Comparison of ENCODE assay signal across 9 cellular contexts in the genomic region with DNA sequence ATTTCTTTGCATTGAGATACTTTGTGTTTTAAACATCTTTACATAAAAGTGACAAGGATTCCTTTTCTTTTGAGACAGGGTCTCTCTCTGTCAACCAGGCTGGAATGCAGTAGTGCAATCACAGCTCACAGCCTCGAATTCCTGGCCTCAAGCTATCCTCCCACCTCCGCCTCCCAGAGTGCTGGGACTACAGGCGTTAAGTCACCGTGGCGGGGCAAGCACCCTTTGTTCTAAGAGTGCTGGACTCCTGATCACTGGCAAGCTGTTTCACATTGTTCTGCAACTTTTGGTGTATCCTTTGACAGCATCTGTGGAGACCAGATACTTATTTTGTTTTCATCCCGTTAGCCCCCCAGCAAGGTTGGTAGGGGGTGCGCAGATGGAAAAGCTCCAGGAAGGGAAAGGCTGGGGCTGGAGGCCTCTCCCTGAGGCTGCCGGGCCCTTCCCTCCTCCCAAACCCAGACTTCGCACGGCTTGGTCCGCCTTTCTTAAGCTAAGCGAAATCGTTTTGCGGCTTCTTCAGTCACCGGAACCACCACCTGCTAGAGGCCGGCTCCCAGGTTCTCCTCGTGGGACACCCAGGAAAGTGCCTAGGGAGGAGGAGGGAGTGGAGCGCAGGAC. TPM values are rescaled to one million over a fixed set of nuclear protein-coding genes. Genes with fewer than 3 reads are reported as not detected.
A peak's percentile ranks its signal among the peaks of the same experiment; 100 is the strongest.
DNase-seq lines count a peak whose midpoint lies in the region; ATAC-seq, FAIRE-seq and TF ChIP-seq lines count a peak whose summit lies in the region.
"Had no signal": no experiment of that assay in that cellular context is flagged by ENCODE, and none has a peak within 500 bp of the region (broad histone marks: within the 10 kb centered on the region; RNA-seq: fewer than 3 reads in every experiment).

No MANE protein-coding gene starts in this region.

- no peak for DNase-seq in activated CD4-positive, alpha-beta memory T cell treated with anti-CD3 and anti-CD28 coated beads for 36 hours
- DNase-seq in glutamatergic neuron (no peak), psoas muscle (no peak), cortex of kidney (lab: John Stamatoyannopoulos, UW) (no peak), GM12891 (ENCODE audit: insufficient read length, low spot score) (no peak)
- DNase-seq: NCI-H2081 had no signal

- H3K9me3 ChIP-seq in psoas muscle = no peaks in the 10 kb centered on the region

- peaks cover 14% of the 10 kb centered on the region for H3K4me1 Mint-ChIP-seq in activated CD4-positive, alpha-beta memory T cell treated with anti-CD3 and anti-CD28 coated beads for 36 hours (ENCODE audit: low read depth)
- H3K4me1 Mint-ChIP-seq in glutamatergic neuron (ENCODE audit: low read depth, unreplicated experiment) = peaks cover 14% of the 10 kb centered on the region

- H3K27me3 Mint-ChIP-seq in activated CD4-positive, alpha-beta memory T cell treated with anti-CD3 and anti-CD28 coated beads for 36 hours = peaks cover 44% of the 10 kb centered on the region
- peaks cover 24% of the 10 kb centered on the region for H3K27me3 Mint-ChIP-seq in glutamatergic neuron (ENCODE audit: unreplicated experiment)

- no peak for ATAC-seq in psoas muscle
- ATAC-seq in GM18873 (IDR thresholded peaks at IDR 0.05; ENCODE audit: low FRiP score, unreplicated experiment) = no peak
- ATAC-seq in HG03439 (IDR thresholded peaks at IDR 0.05; ENCODE audit: unreplicated experiment) = no peak

- FAIRE-seq in GM12891 (lab: Jason Lieb, UNC) = no peak

- TF ChIP-seq POLR2A in GM12891 (IDR thresholded peaks at IDR 0.05; ENCODE audit: low read depth, low read length) = no peak

- POLR2A ChIA-PET in activated CD4-positive, alpha-beta memory T cell treated with anti-CD3 and anti-CD28 coated beads for 36 hours (lab: Charles Lee) = no interaction called here

- H3K9me3 Mint-ChIP-seq in activated CD4-positive, alpha-beta memory T cell treated with anti-CD3 and anti-CD28 coated beads for 36 hours = no peaks in the 10 kb centered on the region
- peaks cover 3% of the 10 kb centered on the region for H3K9me3 Mint-ChIP-seq in glutamatergic neuron (ENCODE audit: unreplicated experiment)

- no peak overlapping the region for H3K27ac Mint-ChIP-seq in activated CD4-positive, alpha-beta memory T cell treated with anti-CD3 and anti-CD28 coated beads for 36 hours
- peak overlapping the region; percentile 33 for H3K27ac Mint-ChIP-seq in glutamatergic neuron (ENCODE audit: unreplicated experiment)

- peak overlapping the region; percentile 82 for H3K27ac ChIP-seq in psoas muscle

- peaks cover 11% of the 10 kb centered on the region for H3K4me1 ChIP-seq in psoas muscle

- H3K36me3 Mint-ChIP-seq in activated CD4-positive, alpha-beta memory T cell treated with anti-CD3 and anti-CD28 coated beads for 36 hours = peaks cover 3% of the 10 kb centered on the region
- peaks cover 6% of the 10 kb centered on the region for H3K36me3 Mint-ChIP-seq in glutamatergic neuron (ENCODE audit: unreplicated experiment)

- H3K4me3 ChIP-seq in GM08714 (ENCODE audit: low read length) (peak overlapping the region; percentile 15; the same call in 1 of the 2 replicates), psoas muscle (peak overlapping the region; percentile 91)

- peaks cover 0 to 6% (median 4%) of the 10 kb centered on the region in 3 donors for H3K27me3 ChIP-seq in psoas muscle (ENCODE audit: insufficient read depth in 3 of 3, low read length in 2 of 3)

- WGBS in psoas muscle, 3 donors = 30 to 39% (median 31%) methylated on average over 15 to 18 of the region's 18 CpGs

- peak overlapping the region; percentile 57 for H3K4me3 Mint-ChIP-seq in activated CD4-positive, alpha-beta memory T cell treated with anti-CD3 and anti-CD28 coated beads for 36 hours
- H3K4me3 Mint-ChIP-seq in glutamatergic neuron (ENCODE audit: unreplicated experiment) = peak overlapping the region; percentile 49

- CTCF ChIA-PET in activated CD4-positive, alpha-beta memory T cell treated with anti-CD3 and anti-CD28 coated beads for 36 hours (lab: Charles Lee) = interaction anchor here (0.6 to 2.0 kb wide), 5 partner anchors 8 to 61 kb away, joined by 3 to 7 read pairs (median 3); no protein-coding TSS in a partner anchor

- TF ChIP-seq CTCF in glutamatergic neuron (IDR thresholded peaks at IDR 0.05; ENCODE audit: partially characterized antibody, unreplicated experiment) = no peak
- no peak for TF ChIP-seq CTCF in psoas muscle (IDR thresholded peaks at IDR 0.05)

- no peaks in the 10 kb centered on the region for H3K36me3 ChIP-seq in psoas muscle (ENCODE audit: insufficient read depth in 1 of 2, low read depth in 1 of 2)

- intact Hi-C loops in activated CD4-positive, alpha-beta memory T cell treated with anti-CD3 and anti-CD28 coated beads for 36 hours (cut with micrococcal nuclease) = loop anchor here (5.0 kb wide), 1 partner anchor 48 kb away; no protein-coding TSS in a partner anchor
- intact Hi-C loops in psoas muscle (cut with DNase I) = loop anchor here (2.0 to 5.0 kb wide), 3 partner anchors 24 to 62 kb away; no protein-coding TSS in a partner anchor

TF ChIP-seq in GM12891, 5 proteins besides CTCF, POLR2A, EP300 and RAD21:
- no peak for TF ChIP-seq SPI1 (IDR thresholded peaks at IDR 0.05; ENCODE audit: low read depth, low read length)
- TF ChIP-seq POLR2AphosphoS5 (IDR thresholded peaks at IDR 0.05; ENCODE audit: low read depth, low read length) = no peak
- no peak for TF ChIP-seq PAX5 (IDR thresholded peaks at IDR 0.05; ENCODE audit: insufficient read depth, low read length, severe bottlenecking)
- no peak for TF ChIP-seq POU2F2 (IDR thresholded peaks at IDR 0.05; ENCODE audit: low read depth, low read length)
- no peak for TF ChIP-seq TAF1 (IDR thresholded peaks at IDR 0.05; ENCODE audit: low read depth, low read length)
TF ChIP-seq in GM12891: peak in this region for 0.

RNA-seq across cellular contexts. Expression of a gene that starts 1.1 kb away (rescaled TPM):
- under 1 TPM; 0.19 to 0.51 TPM for total RNA-seq in activated CD4-positive, alpha-beta memory T cell treated with anti-CD3 and anti-CD28 coated beads for 36 hours
- total RNA-seq in glutamatergic neuron (ENCODE audit: unreplicated experiment) (0.32 TPM), psoas muscle (10 to 100 TPM in 3 of 4 donors, 1 to 10 TPM in 1; 8.1 to 17.8 (median 13.0) TPM)
- 1 to 10 TPM; 1.2 to 8.7 (median 7.6) TPM for polyA plus RNA-seq in psoas muscle
- 0.13 TPM for polyA plus RNA-seq in GM12891 (2012; ENCODE audit: low read depth, missing spikeins)

RNA-seq across cellular contexts. Expression of a gene that starts 44.7 kb away (rescaled TPM):
- not detected for total RNA-seq in activated CD4-positive, alpha-beta memory T cell treated with anti-CD3 and anti-CD28 coated beads for 36 hours
- total RNA-seq in glutamatergic neuron (ENCODE audit: unreplicated experiment) (1.4 TPM), psoas muscle (1 to 10 TPM in 2 of 4 donors, under 1 TPM in 2; 0.18 to 1.7 (median 1.0) TPM)
- 1 to 10 TPM; 1.2 to 1.6 (median 1.3) TPM for polyA plus RNA-seq in psoas muscle
- polyA plus RNA-seq in GM12891 (2012; ENCODE audit: low read depth, missing spikeins) = 0.23 TPM

RNA-seq across cellular contexts. Expression of a gene that starts 47.0 kb away (rescaled TPM):
- total RNA-seq in activated CD4-positive, alpha-beta memory T cell treated with anti-CD3 and anti-CD28 coated beads for 36 hours = not detected
- total RNA-seq in glutamatergic neuron (ENCODE audit: unreplicated experiment) = 20.4 TPM
- total RNA-seq in psoas muscle = 10 to 100 TPM in 3 of 4 donors, 1 to 10 TPM in 1; 9.5 to 14.6 (median 11.9) TPM
- 10 to 100 TPM in 1 of 3 donors, 1 to 10 TPM in 2; 6.4 to 12.6 (median 8.1) TPM for polyA plus RNA-seq in psoas muscle
- polyA plus RNA-seq in GM12891 (2012; ENCODE audit: low read depth, missing spikeins) = not detected

RNA-seq across cellular contexts. Expression of a gene that starts 59.0 kb away (rescaled TPM):
- total RNA-seq in activated CD4-positive, alpha-beta memory T cell treated with anti-CD3 and anti-CD28 coated beads for 36 hours = 1 to 10 TPM; 1.1 to 2.3 TPM
- total RNA-seq in glutamatergic neuron (ENCODE audit: unreplicated experiment) (not detected), psoas muscle (1 to 10 TPM in 2 of 4 donors, under 1 TPM in 2; 0.42 to 3.6 (median 0.88) TPM)
- under 1 TPM; 0.38 to 0.58 (median 0.53) TPM for polyA plus RNA-seq in psoas muscle
- not detected for polyA plus RNA-seq in GM12891 (2012; ENCODE audit: low read depth, missing spikeins)

Comparison
In these comparisons a context has a peak if more than half of its experiments do, and no peak if none do; other contexts are left out.
1. RNA of a gene that starts 47.0 kb away (total RNA-seq): 20.4 TPM in glutamatergic neuron (single experiment) and 9.5 to 14.6 TPM in psoas muscle; not detected in activated CD4-positive, alpha-beta memory T cell treated with anti-CD3 and anti-CD28 coated beads for 36 hours; every median in the first group is over 4 times any median in the second.